Comparison of ENCODE assay signal across 8 cellular contexts in the genomic region with DNA sequence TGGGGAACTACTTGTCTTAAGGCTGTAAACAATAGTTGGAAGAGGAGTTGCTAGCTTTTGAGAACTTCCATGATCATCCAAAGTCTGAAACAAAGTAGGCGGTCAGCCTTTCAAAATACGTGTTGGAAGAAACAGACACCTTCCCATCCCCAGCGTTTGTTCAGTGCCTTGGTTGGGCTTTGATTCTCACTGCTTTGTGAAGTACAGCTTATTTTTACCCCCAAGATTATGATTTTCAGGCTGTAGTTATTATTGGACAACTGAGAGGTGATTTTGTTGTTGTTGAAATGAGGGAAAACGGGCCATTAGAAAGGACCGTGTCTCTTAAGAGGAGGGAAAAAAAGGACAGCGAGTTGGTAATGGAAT. TPM values are rescaled to one million over a fixed set of nuclear protein-coding genes. Genes with fewer than 3 reads are reported as not detected.
DNase-seq lines count a peak whose midpoint lies in the region; ATAC-seq and TF ChIP-seq lines count a peak whose summit lies in the region.

No MANE protein-coding gene starts in this region.

- peak overlapping the region; percentile 70 to 97 (median 94) for H3K27ac Mint-ChIP-seq in naive thymus-derived CD4-positive, alpha-beta T cell

- H3K27me3 ChIP-seq in BE2C: 0 out of 2 replicates have a peak, but pooled peaks cover 2% of the 10 kb centered on the region
- H3K27me3 ChIP-seq in naive thymus-derived CD4-positive, alpha-beta T cell (ENCODE audit: control insufficient read depth in 2 of 2, insufficient read depth in 2 of 2, low read length in 2 of 2): no peaks in the 10 kb centered on the region

- peaks cover 0 to 12% (median 6%) of the 10 kb centered on the region in 5 donors for H3K27me3 Mint-ChIP-seq in naive thymus-derived CD4-positive, alpha-beta T cell

- POLR2A ChIA-PET in naive thymus-derived CD4-positive, alpha-beta T cell (lab: Charles Lee): interaction anchor here (0.5 kb wide), 1 partner anchor 279 kb away, joined by 3 read pairs; no protein-coding TSS in a partner anchor

- no peak for ATAC-seq in naive thymus-derived CD4-positive, alpha-beta T cell

- H3K36me3 ChIP-seq in BE2C: no peaks in the 10 kb centered on the region
- peaks cover 0 to 7% (median 0%) of the 10 kb centered on the region in 3 experiments for H3K36me3 ChIP-seq in naive thymus-derived CD4-positive, alpha-beta T cell (ENCODE audit: control insufficient read depth in 2 of 3, insufficient read depth in 3 of 3, low read length in 3 of 3)

- DNase-seq in BE2C (no peak), caudate nucleus (lab: John Stamatoyannopoulos, UW) (no peak), NCI-H1694 treated with DMSO at 0.1 percent for 48 hours (lab: John Stamatoyannopoulos, UW) (no peak), NCI-H748 treated with DMSO at 0.1 percent for 48 hours (lab: John Stamatoyannopoulos, UW) (no peak), NCI-H2171 (lab: John Stamatoyannopoulos, UW) (no peak)
- no peak for DNase-seq in Jurkat, Clone E6-1 (ENCODE audit: low read depth, low spot score)
- no peak for DNase-seq in naive thymus-derived CD4-positive, alpha-beta T cell
- no peak for DNase-seq in activated CD4-positive, alpha-beta T cell treated with anti-CD3 and anti-CD28 coated beads for 4 hours

- H3K9me3 ChIP-seq in BE2C: no peaks in the 10 kb centered on the region
- H3K9me3 ChIP-seq in naive thymus-derived CD4-positive, alpha-beta T cell (ENCODE audit: control insufficient read depth in 2 of 3, low read length in 3 of 3): no peaks in the 10 kb centered on the region

- TF ChIP-seq CTCF in BE2C (IDR thresholded peaks at IDR 0.05; ENCODE audit: low read depth, low read length): no peak

- H3K4me1 Mint-ChIP-seq in naive thymus-derived CD4-positive, alpha-beta T cell: peaks cover 10 to 38% (median 29%) of the 10 kb centered on the region in 7 donors

- no peaks in the 10 kb centered on the region for H3K9me3 Mint-ChIP-seq in naive thymus-derived CD4-positive, alpha-beta T cell

- H3K27ac ChIP-seq in caudate nucleus (ENCODE audit: low read depth, low read length): peak overlapping the region; percentile 58
- peak overlapping the region; percentile 91 for H3K27ac ChIP-seq in naive thymus-derived CD4-positive, alpha-beta T cell (ENCODE audit: low read depth, low read length)

- CTCF ChIA-PET in naive thymus-derived CD4-positive, alpha-beta T cell (lab: Charles Lee): interaction anchor here (0.6 kb wide), 1 partner anchor 875 kb away, joined by 3 read pairs; no protein-coding TSS in a partner anchor

- H3K4me3 ChIP-seq in BE2C (ENCODE audit: low read depth, low read length): peak overlapping the region; percentile 92
- H3K4me3 ChIP-seq in Jurkat, Clone E6-1 (ENCODE audit: low read length): peak overlapping the region; percentile 92
- H3K4me3 ChIP-seq in naive thymus-derived CD4-positive, alpha-beta T cell (ENCODE audit: low read length): peak overlapping the region; percentile 68

- intact Hi-C loops in naive thymus-derived CD4-positive, alpha-beta T cell (cut with micrococcal nuclease): loop anchor here (1.0 to 10.0 kb wide), 8 partner anchors 72 to 1482 kb away; partner anchors contain the start of genes FGD6 (in 2 of the 2), VEZT (in 2 of the 2), AMDHD1 (in 1 of the 2) and CCDC38 (in 1 of the 2)

- peak overlapping the region; percentile 92 to 98 (median 96) for H3K4me3 Mint-ChIP-seq in naive thymus-derived CD4-positive, alpha-beta T cell

- H3K36me3 Mint-ChIP-seq in naive thymus-derived CD4-positive, alpha-beta T cell: peaks cover 0 to 10% (median 0%) of the 10 kb centered on the region in 5 donors

- H3K4me1 ChIP-seq in BE2C: no peaks in the 10 kb centered on the region
- peaks cover 3 to 13% of the 10 kb centered on the region in 2 donors for H3K4me1 ChIP-seq in naive thymus-derived CD4-positive, alpha-beta T cell (ENCODE audit: control insufficient read depth in 2 of 2, insufficient read depth in 2 of 2, low read length in 2 of 2)

RNA-seq across cellular contexts. Expression of gene CEP83, which starts 0.9 kb away (rescaled TPM):
- 7.1 TPM for polyA plus RNA-seq in BE2C (2012; ENCODE audit: insufficient read depth, insufficient read length, low read depth)
- 18.8 TPM for polyA plus RNA-seq in Jurkat, Clone E6-1 (2012; ENCODE audit: insufficient read depth, insufficient read length)
- 10 to 100 TPM; 12.8 to 22.7 (median 16.8) TPM for total RNA-seq in naive thymus-derived CD4-positive, alpha-beta T cell
- 1 to 10 TPM; 4.7 TPM for polyA plus RNA-seq in naive thymus-derived CD4-positive, alpha-beta T cell
